ENCODE assay signal across 15 cellular contexts in genomic region chr5:88780731-88781130, GRCh38.
A peak's percentile ranks its signal among the peaks of the same experiment; 100 is the strongest.
DNase-seq lines count a peak whose midpoint lies in the region; ATAC-seq, FAIRE-seq and TF ChIP-seq lines count a peak whose summit lies in the region.
"Had no signal": no experiment of that assay in that cellular context is flagged by ENCODE, and none has a peak within 500 bp of the region (broad histone marks: within the 10 kb centered on the region; RNA-seq: fewer than 3 reads in every experiment).

No MANE protein-coding gene starts in this region.

- CTCF ChIA-PET in activated CD8-positive, alpha-beta T cell treated with anti-CD3 and anti-CD28 coated beads, Interleukin-2, amount 10 ng/mL, durations not matched to agents 7 days and 5 days (lab: Charles Lee), result no interaction called here

- H2AFZ ChIP-seq in Loucy (ENCODE audit: low read length), result 0 out of 2 replicates have a peak overlapping the region, but pooled peaks have one; percentile 9

- no peaks in the 10 kb centered on the region for H4K20me1 ChIP-seq in Loucy (ENCODE audit: insufficient read depth, low read length, poor library complexity, severe bottlenecking)

- peak overlapping the region; percentile 5 for H3K27ac Mint-ChIP-seq in memory B cell
- H3K27ac Mint-ChIP-seq in stimulated activated naive B cell treated with anti-CD40 and anti-IgM and Interleukin-4, amounts not matched to agents 10 μg/mL and 1 μg/mL and 100 μg/mL, for 72 hours, result peak overlapping the region; percentile 20
- H3K27ac Mint-ChIP-seq in activated CD8-positive, alpha-beta T cell treated with anti-CD3 and anti-CD28 coated beads, Interleukin-2, amount 10 ng/mL, durations not matched to agents 7 days and 5 days, result no peak overlapping the region
- H3K27ac Mint-ChIP-seq: CD4-positive, alpha-beta T cell had no signal

- H3K27me3 ChIP-seq in Loucy (ENCODE audit: insufficient read depth, low read length, poor library complexity, severe bottlenecking), result no peaks in the 10 kb centered on the region

- H3K4me3 Mint-ChIP-seq in memory B cell, result no peak overlapping the region
- peak overlapping the region; percentile 6 to 36 for H3K4me3 Mint-ChIP-seq in stimulated activated naive B cell treated with anti-CD40 and anti-IgM and Interleukin-4, amounts not matched to agents 10 μg/mL and 1 μg/mL and 100 μg/mL, for 72 hours
- no peak overlapping the region for H3K4me3 Mint-ChIP-seq in activated CD8-positive, alpha-beta T cell treated with anti-CD3 and anti-CD28 coated beads, Interleukin-2, amount 10 ng/mL, durations not matched to agents 7 days and 5 days
- H3K4me3 Mint-ChIP-seq: CD4-positive, alpha-beta T cell had no signal

- DNase-seq in GM19239 (ENCODE audit: insufficient read length, low spot score), result no peak
- no peak for DNase-seq in memory B cell (ENCODE audit: low spot score in 2 of 2)
- DNase-seq in stimulated activated naive B cell treated with anti-CD40 and anti-IgM and Interleukin-4, amounts not matched to agents 10 μg/mL and 1 μg/mL and 100 μg/mL, for 72 hours, result no peak
- no peak for DNase-seq in activated CD8-positive, alpha-beta T cell treated with anti-CD3 and anti-CD28 coated beads, Interleukin-2, amount 10 ng/mL, durations not matched to agents 7 days and 5 days
- DNase-seq in left colon, result no peak
- no peak for DNase-seq in HPDE6-E6E7 (ENCODE audit: extremely low spot score)
- DNase-seq: CD4-positive, alpha-beta T cell; Kasumi-1; NCI-H187 treated with DMSO at 0.1 percent for 48 hours; NCI-H2171 treated with DMSO at 0.1 percent for 48 hours; NCI-H510A; NCI-H774; PC-3 had no signal

- H3K9me2 ChIP-seq in Loucy (replicated peaks; ENCODE audit: low read depth, low read length), result no peaks in the 10 kb centered on the region

- H3K36me3 ChIP-seq in Loucy (ENCODE audit: insufficient read depth, low read length), result no peaks in the 10 kb centered on the region

- H3K4me1 Mint-ChIP-seq in memory B cell, result peaks cover 24% of the 10 kb centered on the region
- peaks cover 19 to 56% of the 10 kb centered on the region in 2 donors for H3K4me1 Mint-ChIP-seq in stimulated activated naive B cell treated with anti-CD40 and anti-IgM and Interleukin-4, amounts not matched to agents 10 μg/mL and 1 μg/mL and 100 μg/mL, for 72 hours
- H3K4me1 Mint-ChIP-seq in activated CD8-positive, alpha-beta T cell treated with anti-CD3 and anti-CD28 coated beads, Interleukin-2, amount 10 ng/mL, durations not matched to agents 7 days and 5 days (ENCODE audit: low read depth), result no peaks in the 10 kb centered on the region

- H3K27me3 Mint-ChIP-seq in memory B cell, result no peaks in the 10 kb centered on the region
- H3K27me3 Mint-ChIP-seq in stimulated activated naive B cell treated with anti-CD40 and anti-IgM and Interleukin-4, amounts not matched to agents 10 μg/mL and 1 μg/mL and 100 μg/mL, for 72 hours, result no peaks in the 10 kb centered on the region
- no peaks in the 10 kb centered on the region for H3K27me3 Mint-ChIP-seq in activated CD8-positive, alpha-beta T cell treated with anti-CD3 and anti-CD28 coated beads, Interleukin-2, amount 10 ng/mL, durations not matched to agents 7 days and 5 days (ENCODE audit: low read depth)

- H3K4me3 ChIP-seq in Loucy (ENCODE audit: low read length, poor library complexity, severe bottlenecking), result no peak overlapping the region

- H3K9ac ChIP-seq in Loucy (ENCODE audit: low read depth, low read length, poor library complexity, severe bottlenecking), result no peak overlapping the region

- no peak for TF ChIP-seq CTCF in Loucy (conservative IDR thresholded peaks at IDR 0.05; ENCODE audit: low read length)

- H3F3A ChIP-seq in Loucy (ENCODE audit: low read depth), result no peaks in the 10 kb centered on the region

- H3K4me1 ChIP-seq in Loucy (ENCODE audit: insufficient read depth, low read length, poor library complexity, severe bottlenecking), result peaks cover 20% of the 10 kb centered on the region

- POLR2A ChIA-PET in activated CD8-positive, alpha-beta T cell treated with anti-CD3 and anti-CD28 coated beads, Interleukin-2, amount 10 ng/mL, durations not matched to agents 7 days and 5 days (lab: Charles Lee), result no interaction called here

- H3K36me3 Mint-ChIP-seq in memory B cell, result peaks cover 24% of the 10 kb centered on the region
- peaks cover 35 to 65% of the 10 kb centered on the region in 2 donors for H3K36me3 Mint-ChIP-seq in stimulated activated naive B cell treated with anti-CD40 and anti-IgM and Interleukin-4, amounts not matched to agents 10 μg/mL and 1 μg/mL and 100 μg/mL, for 72 hours
- H3K36me3 Mint-ChIP-seq in activated CD8-positive, alpha-beta T cell treated with anti-CD3 and anti-CD28 coated beads, Interleukin-2, amount 10 ng/mL, durations not matched to agents 7 days and 5 days (ENCODE audit: low read depth), result no peaks in the 10 kb centered on the region

- no peak overlapping the region for H3K4me2 ChIP-seq in Loucy (ENCODE audit: low read depth, low read length, poor library complexity, severe bottlenecking)

- ATAC-seq in memory B cell (ENCODE audit: low read depth) (no peak), left colon (no peak)
- ATAC-seq in stimulated activated naive B cell treated with anti-CD40 and anti-IgM and Interleukin-4, amounts not matched to agents 10 μg/mL and 1 μg/mL and 100 μg/mL, for 72 hours (replicated peaks), result no peak
- ATAC-seq in activated CD8-positive, alpha-beta T cell treated with anti-CD3 and anti-CD28 coated beads, Interleukin-2, amount 10 ng/mL, durations not matched to agents 7 days and 5 days, result no peak
- ATAC-seq: PC-3 had no signal

- no peaks in the 10 kb centered on the region for H3K9me3 ChIP-seq in Loucy (ENCODE audit: insufficient read depth, low read depth, low read length)

- peak; percentile 11 for FAIRE-seq in GM19239 (lab: Jason Lieb, UNC)
- FAIRE-seq: H54 had no signal

- intact Hi-C loops in left colon (cut with DNase I, micrococcal nuclease), result no loop called here

- H3K79me2 ChIP-seq in Loucy (ENCODE audit: insufficient read depth, low read length), result no peaks in the 10 kb centered on the region

- H3K9me3 Mint-ChIP-seq in memory B cell, result no peaks in the 10 kb centered on the region
- peaks cover 0 to 3% of the 10 kb centered on the region in 2 donors for H3K9me3 Mint-ChIP-seq in stimulated activated naive B cell treated with anti-CD40 and anti-IgM and Interleukin-4, amounts not matched to agents 10 μg/mL and 1 μg/mL and 100 μg/mL, for 72 hours
- H3K9me3 Mint-ChIP-seq in activated CD8-positive, alpha-beta T cell treated with anti-CD3 and anti-CD28 coated beads, Interleukin-2, amount 10 ng/mL, durations not matched to agents 7 days and 5 days (ENCODE audit: insufficient read depth), result no peaks in the 10 kb centered on the region
- H3K9me3 Mint-ChIP-seq: CD4-positive, alpha-beta T cell had no signal

Comparison
In these comparisons a context has a peak if more than half of its experiments do, and no peak if none do; other contexts are left out.
1. H3K4me3 Mint-ChIP-seq: peak in stimulated activated naive B cell treated with anti-CD40 and anti-IgM and Interleukin-4, amounts not matched to agents 10 μg/mL and 1 μg/mL and 100 μg/mL, for 72 hours (2 of 2); none in memory B cell (single experiment) and activated CD8-positive, alpha-beta T cell treated with anti-CD3 and anti-CD28 coated beads, Interleukin-2, amount 10 ng/mL, durations not matched to agents 7 days and 5 days (single experiment).